ENCODE assay signal across 22 cellular contexts in genomic region chr12:53550595-53550994, GRCh38. TPM values are rescaled to one million over a fixed set of nuclear protein-coding genes. Genes with fewer than 3 reads are reported as not detected.
A peak's percentile ranks its signal among the peaks of the same experiment; 100 is the strongest.
DNase-seq lines count a peak whose midpoint lies in the region; ATAC-seq and TF ChIP-seq lines count a peak whose summit lies in the region.
"Had no signal": no experiment of that assay in that cellular context is flagged by ENCODE, and none has a peak within 500 bp of the region (broad histone marks: within the 10 kb centered on the region; RNA-seq: fewer than 3 reads in every experiment).

No MANE protein-coding gene starts in this region.

- H3K36me3 ChIP-seq in IMR-90 (ENCODE audit: control insufficient read depth, insufficient read depth, low read length) (peaks cover 22% of the 10 kb centered on the region), osteoblast (ENCODE audit: insufficient read depth, low read length) (peaks cover 42% of the 10 kb centered on the region)

- H4K5ac ChIP-seq in IMR-90 (ENCODE audit: low read depth, low read length), result no peak overlapping the region

- no peaks in the 10 kb centered on the region for H3K27me3 ChIP-seq in IMR-90 (ENCODE audit: control insufficient read depth, insufficient read depth, low read length)
- no peaks in the 10 kb centered on the region for H3K27me3 ChIP-seq in osteoblast (ENCODE audit: insufficient read depth, low read length)
- H3K27me3 ChIP-seq: gastrocnemius medialis, transverse colon had no signal

- no peak overlapping the region for H3K23ac ChIP-seq in IMR-90 (ENCODE audit: low read depth, low read length)

- H3K4me1 ChIP-seq in IMR-90 (ENCODE audit: control insufficient read depth, insufficient read depth, low read length) (no peaks in the 10 kb centered on the region), osteoblast (ENCODE audit: insufficient read depth, low read length) (no peaks in the 10 kb centered on the region)

- H4K20me1 ChIP-seq in IMR-90 (ENCODE audit: insufficient read depth, low read length), result peaks cover 5% of the 10 kb centered on the region; the same call in 1 of the 2 replicates
- no peaks in the 10 kb centered on the region for H4K20me1 ChIP-seq in osteoblast (ENCODE audit: insufficient read depth, low read length)

- H3K79me2 ChIP-seq in osteoblast (ENCODE audit: insufficient read depth, low read length), result no peaks in the 10 kb centered on the region

- no peak overlapping the region for H2AK5ac ChIP-seq in IMR-90 (ENCODE audit: low read depth, low read length)

- peaks cover 0 to 4% of the 10 kb centered on the region in 2 experiments; a peak in 3 of 4 replicates for H3K79me1 ChIP-seq in IMR-90 (ENCODE audit: low read depth in 1 of 2, low read length in 2 of 2)

- no peaks in the 10 kb centered on the region for H3K9me3 ChIP-seq in IMR-90 (ENCODE audit: control insufficient read depth, insufficient read depth, low read length)
- H3K9me3 ChIP-seq in osteoblast (ENCODE audit: low read depth, low read length), result no peaks in the 10 kb centered on the region
- H3K9me3 ChIP-seq: gastrocnemius medialis, transverse colon had no signal

- no peak overlapping the region for H3K56ac ChIP-seq in IMR-90 (ENCODE audit: extremely low read depth, insufficient read depth, low read length)

- no peak overlapping the region for H2BK120ac ChIP-seq in IMR-90 (ENCODE audit: low read depth, low read length)

- no peak overlapping the region for H3K4ac ChIP-seq in IMR-90 (ENCODE audit: low read depth, low read length)

- POLR2A ChIA-PET in IMR-90 (lab: Charles Lee; ENCODE audit: unreplicated experiment), result no interaction called here

- H3K27ac ChIP-seq in IMR-90 (ENCODE audit: insufficient read depth, low read length) (no peak overlapping the region), osteoblast (ENCODE audit: low read depth, low read length) (peak overlapping the region; percentile 10)
- H3K27ac ChIP-seq: gastrocnemius medialis had no signal

- CTCF ChIA-PET in IMR-90 (lab: Yijun Ruan, JAX), result no interaction called here

- no peak overlapping the region for H2AK9ac ChIP-seq in IMR-90 (replicated peaks; ENCODE audit: low read depth, low read length, poor library complexity)

- no peaks in the 10 kb centered on the region for H3K9me1 ChIP-seq in IMR-90 (ENCODE audit: insufficient read depth, low read length)

- intact Hi-C loops in IMR-90 (cut with micrococcal nuclease) (no loop called here), posterior cingulate gyrus (cut with DNase I) (loop anchor here (5.0 kb wide), 1 partner anchor 37 kb away; no protein-coding TSS in a partner anchor)

- no peak overlapping the region for H4K91ac ChIP-seq in IMR-90 (ENCODE audit: insufficient read depth, low read depth, low read length)

- H3K14ac ChIP-seq in IMR-90 (replicated peaks; ENCODE audit: low read depth, low read length), result no peak overlapping the region

- TF ChIP-seq CTCF in IMR-90 (conservative IDR thresholded peaks at IDR 0.05; ENCODE audit: low read depth, low read length) (no peak), osteoblast (IDR thresholded peaks at IDR 0.05; ENCODE audit: extremely low read depth, low read depth, low read length) (no peak)

- H3K18ac ChIP-seq in IMR-90 (ENCODE audit: low read depth, low read length), result no peak overlapping the region

- dilution Hi-C loops in IMR-90 (cut with HindIII; ENCODE audit: low sequenced_read_pairs, unreplicated experiment), result no loop called here

- H3K4me3 ChIP-seq in IMR-90 (ENCODE audit: insufficient read depth, low read depth, low read length), result no peak overlapping the region
- H3K4me3 ChIP-seq in osteoblast (ENCODE audit: insufficient read depth, low read length), result no peak overlapping the region
- H3K4me3 ChIP-seq: gastrocnemius medialis, GM23338, transverse colon had no signal

- H4K8ac ChIP-seq in IMR-90 (ENCODE audit: low read depth in 2 of 2, low read length in 2 of 2), result no peak overlapping the region

- H2AFZ ChIP-seq in IMR-90 (replicated peaks; ENCODE audit: low read length, poor library complexity), result no peak overlapping the region
- H2AFZ ChIP-seq in osteoblast (ENCODE audit: low read length), result no peak overlapping the region
- H2AFZ ChIP-seq: GM23338 had no signal

- H2BK15ac ChIP-seq in IMR-90 (ENCODE audit: low read depth, low read length), result no peak overlapping the region

- no peak overlapping the region for H3K9ac ChIP-seq in IMR-90 (ENCODE audit: low read depth, low read length)

- H2BK5ac ChIP-seq in IMR-90 (ENCODE audit: low read depth, low read length, poor library complexity, severe bottlenecking), result no peak overlapping the region

- peak; percentile 78 for DNase-seq in IMR-90
- DNase-seq in amniotic epithelial cell (ENCODE audit: low read depth), result peak; percentile 79
- DNase-seq in fibroblast of gingiva (ENCODE audit: low read depth), result peak; percentile 40
- no peak for DNase-seq in osteoblast (ENCODE audit: insufficient read length, low spot score, missing footprints)
- no peak for DNase-seq in DMS153 treated with DMSO at 0.1 percent for 48 hours (lab: John Stamatoyannopoulos, UW; ENCODE audit: unreplicated experiment)
- DNase-seq in posterior cingulate gyrus, result no peak
- no peak for DNase-seq in retina
- no peak for DNase-seq in HUDEP-2 (lab: John Stamatoyannopoulos, UW; ENCODE audit: unreplicated experiment in 76 of 76)
- DNase-seq: activated B cell treated with CpG ODN at 0.5 μM for 24 hours; activated naive CD4-positive, alpha-beta T cell treated with anti-CD3 and anti-CD28 coated beads, Interleukin-2, amount 50 U/mL, for 16 hours; anterior cingulate cortex; gastrocnemius medialis; hypothalamus; KG1; left ventricle myocardium superior; NCI-H1048; NCI-H187 treated with DMSO at 0.1 percent for 48 hours; NCI-H226; NCI-H748 treated with DMSO at 0.1 percent for 48 hours; transverse colon had no signal

- TF ChIP-seq POLR2A in IMR-90 (IDR thresholded peaks at IDR 0.05; ENCODE audit: low read depth, low read length), result no peak

- WGBS in IMR-90 (ENCODE audit: extremely low coverage in 2 of 2, insufficient read length in 1 of 2), 2 experiments, result no CpG with 5 or more reads among the region's 1 CpG

- TF ChIP-seq RAD21 in IMR-90 (IDR thresholded peaks at IDR 0.05; ENCODE audit: low read length), result no peak

- no peak overlapping the region for H2BK20ac ChIP-seq in IMR-90 (ENCODE audit: low read depth, low read length)

- no TSS peak for BruUV-seq in IMR-90 (replicated peaks; lab: Mats Ljungman, UMichigan)

- in situ Hi-C loops in IMR-90 (cut with MboI; ENCODE audit: low sequenced_read_pairs), result no loop called here

- H3K4me2 ChIP-seq in IMR-90 (ENCODE audit: low read depth, low read length) (no peak overlapping the region), osteoblast (ENCODE audit: insufficient read depth, low read length) (no peak overlapping the region)
- H3K4me2 ChIP-seq: GM23338 had no signal

- peak; percentile 42; the same call in 1 of the 2 replicates for ATAC-seq in IMR-90 (ENCODE audit: low read depth)
- ATAC-seq: gastrocnemius medialis, GM23338, left ventricle myocardium superior had no signal

TF ChIP-seq in IMR-90, 13 proteins besides CTCF, POLR2A, EP300 and RAD21 (continues in another document):
- TF ChIP-seq BHLHE40 (IDR thresholded peaks at IDR 0.05; ENCODE audit: low read depth, low read length) (no peak), MAZ (IDR thresholded peaks at IDR 0.05; ENCODE audit: borderline replicate concordance, low read depth, low read length) (no peak), NFE2L2 (IDR thresholded peaks at IDR 0.05; ENCODE audit: low read depth, low read length) (no peak), CEBPB (IDR thresholded peaks at IDR 0.05; ENCODE audit: low read depth, low read length) (no peak), RFX5 (IDR thresholded peaks at IDR 0.05; ENCODE audit: low read depth, low read length) (no peak), RCOR1 (IDR thresholded peaks at IDR 0.05; ENCODE audit: insufficient replicate concordance, low read length) (no peak), MXI1 (IDR thresholded peaks at IDR 0.05; ENCODE audit: borderline replicate concordance, low read depth, low read length) (no peak), SMC3 (IDR thresholded peaks at IDR 0.05; ENCODE audit: low read depth, low read length) (no peak), ELK1 (IDR thresholded peaks at IDR 0.05; ENCODE audit: borderline replicate concordance, low read depth, low read length) (no peak), FOS (IDR thresholded peaks at IDR 0.05; ENCODE audit: low read depth, low read length) (no peak), USF2 (IDR thresholded peaks at IDR 0.05; ENCODE audit: low read depth, low read length) (no peak), CHD1 (IDR thresholded peaks at IDR 0.05; ENCODE audit: low read depth, low read length) (no peak)

RNA-seq across cellular contexts. Expression of gene NPFF, which starts 43.3 kb away (rescaled TPM):
- total RNA-seq in IMR-90 (2012; rRNA removed) (not detected in 2 replicates), osteoblast (not detected in 2 replicates)
- polyA plus RNA-seq in IMR-90 (2012; rRNA removed), result not detected in 2 replicates
- polyA plus RNA-seq in IMR-90 (2012; cell fraction: cytosol; rRNA removed), result not detected in 2 replicates
- polyA plus RNA-seq in IMR-90 (2012; cell fraction: nucleus; rRNA removed; ENCODE audit: low replicate concordance), result 0.87 TPM in 1 of 2 replicates, not detected in the other
- total RNA-seq: activated B cell treated with CpG ODN at 0.5 μM for 24 hours, gastrocnemius medialis, left ventricle myocardium superior, transverse colon had no signal
- polyA plus RNA-seq: CD14-positive monocyte had no signal

RNA-seq across cellular contexts. Expression of gene TARBP2, which starts 49.5 kb away (rescaled TPM):
- total RNA-seq in IMR-90 (2012; rRNA removed) (27.4 and 27.8 TPM in 2 replicates), osteoblast (33.0 and 35.5 TPM in 2 replicates)
- 46.1 and 49.6 TPM in 2 replicates for polyA plus RNA-seq in IMR-90 (2012; rRNA removed)
- 31.9 and 38.5 TPM in 2 replicates for polyA plus RNA-seq in IMR-90 (2012; cell fraction: cytosol; rRNA removed)
- 128 and 140 TPM in 2 replicates for polyA plus RNA-seq in IMR-90 (2012; cell fraction: nucleus; rRNA removed; ENCODE audit: low replicate concordance)

RNA-seq across cellular contexts. Expression of gene MAP3K12, which starts 51.3 kb away (rescaled TPM):
- 20.6 and 29.0 TPM in 2 replicates for total RNA-seq in IMR-90 (2012; rRNA removed)
- 48.6 and 52.5 TPM in 2 replicates for polyA plus RNA-seq in IMR-90 (2012; rRNA removed)
- polyA plus RNA-seq in IMR-90 (2012; cell fraction: cytosol; rRNA removed), result 18.8 and 22.6 TPM in 2 replicates
- 284 and 449 TPM in 2 replicates for polyA plus RNA-seq in IMR-90 (2012; cell fraction: nucleus; rRNA removed; ENCODE audit: low replicate concordance)
- total RNA-seq in osteoblast, result 49.6 and 51.9 TPM in 2 replicates

Comparison
In these comparisons a context has a peak if more than half of its experiments do, and no peak if none do; other contexts are left out.
1. DNase-seq: peak in IMR-90 (single experiment), amniotic epithelial cell (single experiment) and fibroblast of gingiva (single experiment); none in osteoblast (single experiment), DMS153 treated with DMSO at 0.1 percent for 48 hours (single experiment), posterior cingulate gyrus (0 of 10), retina (single experiment) and HUDEP-2 (0 of 76).